8 cellular contexts compared by ENCODE assay signal in genomic region chr18:44759925-44760342, GRCh38.
A peak's percentile ranks its signal among the peaks of the same experiment; 100 is the strongest.
DNase-seq lines count a peak whose midpoint lies in the region; ATAC-seq, FAIRE-seq and TF ChIP-seq lines count a peak whose summit lies in the region.

No MANE protein-coding gene starts in this region.

- no peak for TF ChIP-seq CTCF in D721Med (IDR thresholded peaks at IDR 0.05; ENCODE audit: insufficient read depth, missing control alignments)

- H3K36me3 Mint-ChIP-seq in immature natural killer cell = peaks cover 4 to 18% (median 7%) of the 10 kb centered on the region in 3 donors

- peak; percentile 58 for ATAC-seq in GM21447 (IDR thresholded peaks at IDR 0.05; ENCODE audit: unreplicated experiment)
- ATAC-seq in HG03558 (IDR thresholded peaks at IDR 0.05; ENCODE audit: extremely low read depth, unreplicated experiment) = peak; percentile 27

- H3K27ac Mint-ChIP-seq in immature natural killer cell = peak overlapping the region; percentile 83 to 98 (median 93)

- no peaks in the 10 kb centered on the region for H3K9me3 Mint-ChIP-seq in immature natural killer cell

- H3K4me3 Mint-ChIP-seq in immature natural killer cell = peak overlapping the region; percentile 60 to 95 (median 78)

- peak; percentile 27; the same call in 1 of the 2 replicates for TF ChIP-seq POLR2A in GM12891 (IDR thresholded peaks at IDR 0.05; ENCODE audit: low read depth, low read length)

- FAIRE-seq in GM12891 (lab: Jason Lieb, UNC) = peak; percentile 96
- no peak for FAIRE-seq in D721Med (lab: Jason Lieb, UNC)

- H3K27me3 Mint-ChIP-seq in immature natural killer cell (ENCODE audit: low read depth in 3 of 3) = peaks cover 0 to 3% (median 2%) of the 10 kb centered on the region in 3 donors

- intact Hi-C loops in posterior cingulate gyrus (cut with DNase I) = no loop called here

- peaks cover 24 to 32% of the 10 kb centered on the region in 2 donors for H3K4me1 Mint-ChIP-seq in immature natural killer cell

- DNase-seq in GM12891 (ENCODE audit: insufficient read length, low spot score) (no peak), immature natural killer cell (peak; percentile 6 to 21 (median 10)), posterior cingulate gyrus (no peak), ecto neural progenitor cell (ENCODE audit: low spot score) (no peak), NCI-H2171 (lab: John Stamatoyannopoulos, UW) (no peak), D721Med (ENCODE audit: insufficient read length, low spot score) (no peak)

TF ChIP-seq in GM12891, 5 proteins besides CTCF, POLR2A, EP300 and RAD21:
- TF ChIP-seq SPI1 (IDR thresholded peaks at IDR 0.05; ENCODE audit: low read depth, low read length) = peak; percentile 45; the same call in 1 of the 2 replicates
- peak; percentile 66; the same call in 1 of the 2 replicates for TF ChIP-seq POLR2AphosphoS5 (IDR thresholded peaks at IDR 0.05; ENCODE audit: low read depth, low read length)
- no peak for TF ChIP-seq POU2F2 (IDR thresholded peaks at IDR 0.05; ENCODE audit: low read depth, low read length)

Comparison
In these comparisons a context has a peak if more than half of its experiments do, and no peak if none do; other contexts are left out.
1. DNase-seq: peak in immature natural killer cell (3 of 3); none in GM12891 (single experiment), posterior cingulate gyrus (0 of 10), ecto neural progenitor cell (single experiment), NCI-H2171 (single experiment) and D721Med (single experiment).